25 cellular contexts compared by ENCODE assay signal in the genomic region with DNA sequence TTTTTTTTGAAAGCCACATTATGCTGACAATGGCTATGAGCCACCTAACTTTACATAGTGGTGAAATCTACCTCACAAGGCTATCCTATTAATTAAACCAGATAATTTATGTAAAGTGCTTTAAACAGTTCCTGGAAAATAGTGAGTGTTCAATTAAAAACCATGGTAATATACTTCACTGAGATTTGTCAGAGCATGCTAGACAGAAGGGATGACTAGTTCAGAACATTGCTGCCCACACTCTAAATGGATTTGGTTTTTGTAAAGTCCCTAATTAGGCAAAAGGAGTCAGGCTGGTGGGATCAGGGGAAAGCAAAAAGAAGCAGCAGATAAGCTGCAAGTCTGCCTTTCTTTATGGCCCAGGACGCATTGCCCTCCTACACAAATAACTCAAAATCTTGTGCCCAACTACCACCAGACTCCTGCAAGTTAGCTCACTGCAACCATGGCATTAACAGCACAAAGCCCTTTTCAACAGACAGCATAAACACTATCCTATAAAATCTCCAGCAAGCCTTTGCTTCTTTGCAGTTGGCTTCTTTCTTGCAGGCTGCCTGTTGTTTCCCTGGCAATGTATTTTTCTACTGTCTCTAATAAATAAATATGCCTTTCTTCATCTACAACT. TPM values are rescaled to one million over a fixed set of nuclear protein-coding genes. Genes with fewer than 3 reads are reported as not detected.
DNase-seq lines count a peak whose midpoint lies in the region; ATAC-seq and TF ChIP-seq lines count a peak whose summit lies in the region.
"Had no signal": no experiment of that assay in that cellular context is flagged by ENCODE, and none has a peak within 500 bp of the region (broad histone marks: within the 10 kb centered on the region; RNA-seq: fewer than 3 reads in every experiment).

No MANE protein-coding gene starts in this region.

- WGBS in sigmoid colon, 2 donors: 88 to 89% methylated on average over 1 of the region's 1 CpG

- no peaks in the 10 kb centered on the region for H3K79me2 ChIP-seq in fibroblast of lung (ENCODE audit: control insufficient read depth, insufficient read depth, low read length)
- H3K79me2 ChIP-seq: parathyroid adenoma had no signal

- ATAC-seq in GM19463 (IDR thresholded peaks at IDR 0.05; ENCODE audit: unreplicated experiment) (no peak), HG02981 (IDR thresholded peaks at IDR 0.05; ENCODE audit: unreplicated experiment) (no peak)
- ATAC-seq: activated CD4-positive, alpha-beta T cell treated with anti-CD3 and anti-CD28 coated beads for 36 hours; activated CD8-positive, alpha-beta T cell treated with anti-CD3 and anti-CD28 coated beads, Interleukin-2, amount 10 ng/mL, durations not matched to agents 7 days and 5 days; activated naive CD4-positive, alpha-beta T cell treated with anti-CD3 and anti-CD28 coated beads, Interleukin-2, amount 50 U/mL, for 72 hours; mucosa of descending colon; natural killer cell treated with Interleukin-12 subunit alpha and Interleukin-12 subunit beta and Interleukin-15 and Interleukin-18, amount 100 ng/mL, for 72 hours; sciatic nerve; stimulated activated naive B cell treated with anti-CD40 and anti-IgM and Interleukin-4, amounts not matched to agents 10 μg/mL and 1 μg/mL and 100 μg/mL, for 72 hours had no signal

- TF ChIP-seq EP300 in sigmoid colon (IDR thresholded peaks at IDR 0.05): no peak

- H3K9me3 ChIP-seq in HAP-1 (no peaks in the 10 kb centered on the region), fibroblast of lung (ENCODE audit: control insufficient read depth, insufficient read depth, low read depth, low read length) (no peaks in the 10 kb centered on the region), sigmoid colon (no peaks in the 10 kb centered on the region)
- H3K9me3 ChIP-seq: mucosa of descending colon, SJSA1 had no signal

- in situ Hi-C loops in HAP-1 (cut with MboI; ENCODE audit: low sequenced_read_pairs) (no loop called here), SK-MEL-5 (cut with HindIII; ENCODE audit: low pct_unique_long_range_greater_than_20kb, low sequenced_read_pairs) (no loop called here)

- H3K4me3 Mint-ChIP-seq in immature natural killer cell: no peak overlapping the region
- H3K4me3 Mint-ChIP-seq: activated CD4-positive, alpha-beta T cell treated with anti-CD3 and anti-CD28 coated beads for 36 hours; activated CD8-positive, alpha-beta T cell treated with anti-CD3 and anti-CD28 coated beads, Interleukin-2, amount 10 ng/mL, durations not matched to agents 7 days and 5 days; IgD-negative memory B cell; natural killer cell treated with Interleukin-12 subunit alpha and Interleukin-12 subunit beta and Interleukin-15 and Interleukin-18, amount 100 ng/mL, for 72 hours; stimulated activated naive B cell treated with anti-CD40 and anti-IgM and Interleukin-4, amounts not matched to agents 10 μg/mL and 1 μg/mL and 100 μg/mL, for 72 hours; T-helper 1 cell treated with Interleukin-12 subunit alpha and Interleukin-12 subunit beta and Interleukin-4 antibody, amounts not matched to agents 30 μg/mL and 1 μg/mL, for 36 hours had no signal

- H3K27ac ChIP-seq in fibroblast of lung (ENCODE audit: insufficient read depth, low read length): no peak overlapping the region
- peak overlapping the region in 3 of 4 donors; percentile 4 to 36 (median 26) for H3K27ac ChIP-seq in sigmoid colon
- H3K27ac ChIP-seq: C4-2B, parathyroid adenoma, SJSA1 had no signal

- H3K27me3 ChIP-seq in HAP-1 (ENCODE audit: low read depth) (no peaks in the 10 kb centered on the region), fibroblast of lung (ENCODE audit: control insufficient read depth, insufficient read depth, low read length) (no peaks in the 10 kb centered on the region), sigmoid colon (no peaks in the 10 kb centered on the region)

- H4K20me1 ChIP-seq in fibroblast of lung (ENCODE audit: control insufficient read depth, extremely low read depth, insufficient read depth, low read length): no peaks in the 10 kb centered on the region

- H3K4me1 ChIP-seq in HAP-1: peaks cover 30% of the 10 kb centered on the region
- H3K4me1 ChIP-seq in fibroblast of lung (ENCODE audit: control insufficient read depth, extremely low read depth, insufficient read depth, low read length): no peaks in the 10 kb centered on the region
- peaks cover 0 to 23% (median 9%) of the 10 kb centered on the region in 4 donors for H3K4me1 ChIP-seq in sigmoid colon
- H3K4me1 ChIP-seq: parathyroid adenoma, SJSA1 had no signal

- no peak overlapping the region for H3K9ac ChIP-seq in fibroblast of lung (ENCODE audit: insufficient read depth, low read length)
- H3K9ac ChIP-seq: parathyroid adenoma had no signal

- no peaks in the 10 kb centered on the region for H3K9me3 Mint-ChIP-seq in immature natural killer cell
- H3K9me3 Mint-ChIP-seq: activated naive CD4-positive, alpha-beta T cell treated with anti-CD3 and anti-CD28 coated beads, Interleukin-2, amount 50 U/mL, for 72 hours; IgD-negative memory B cell; natural killer cell treated with Interleukin-12 subunit alpha and Interleukin-12 subunit beta and Interleukin-15 and Interleukin-18, amount 100 ng/mL, for 72 hours; stimulated activated naive B cell treated with anti-CD40 and anti-IgM and Interleukin-4, amounts not matched to agents 10 μg/mL and 1 μg/mL and 100 μg/mL, for 72 hours; T-helper 1 cell treated with Interleukin-12 subunit alpha and Interleukin-12 subunit beta and Interleukin-4 antibody, amounts not matched to agents 30 μg/mL and 1 μg/mL, for 36 hours had no signal

- intact Hi-C loops in sigmoid colon (cut with DNase I): no loop called here

- H3K4me3 ChIP-seq in HAP-1 (no peak overlapping the region), fibroblast of lung (replicated peaks in 1 of 4; ENCODE audit: control extremely low read depth in 1 of 4, insufficient read depth in 1 of 4, low read depth in 3 of 4, low read length in 4 of 4) (no peak overlapping the region), sigmoid colon (peak overlapping the region in 2 of 4 donors; percentile 17 to 20)
- H3K4me3 ChIP-seq: mucosa of descending colon, SJSA1 had no signal

- no peaks in the 10 kb centered on the region for H3K36me3 ChIP-seq in HAP-1 (replicated peaks)
- no peaks in the 10 kb centered on the region for H3K36me3 ChIP-seq in fibroblast of lung (ENCODE audit: control insufficient read depth, insufficient read depth, low read length)
- H3K36me3 ChIP-seq in sigmoid colon: no peaks in the 10 kb centered on the region
- H3K36me3 ChIP-seq: SJSA1 had no signal

- no peak overlapping the region for H3K4me2 ChIP-seq in fibroblast of lung (ENCODE audit: extremely low read depth, insufficient read depth, low read length)

- TF ChIP-seq CTCF in fibroblast of lung (conservative IDR thresholded peaks at IDR 0.05 in 1 of 2, IDR thresholded peaks at IDR 0.05 in 1 of 2; ENCODE audit: low read depth in 1 of 2, low read length in 2 of 2) (no peak), sigmoid colon (IDR thresholded peaks at IDR 0.05) (no peak)

- peak overlapping the region; percentile 2 for H2AFZ ChIP-seq in fibroblast of lung (ENCODE audit: low read length)
- H2AFZ ChIP-seq: parathyroid adenoma had no signal

- H3K27me3 Mint-ChIP-seq in immature natural killer cell (ENCODE audit: low read depth in 3 of 3): peaks cover 0 to 2% (median 0%) of the 10 kb centered on the region in 3 donors
- H3K27me3 Mint-ChIP-seq: activated CD4-positive, alpha-beta T cell treated with anti-CD3 and anti-CD28 coated beads for 36 hours; IgD-negative memory B cell; stimulated activated naive B cell treated with anti-CD40 and anti-IgM and Interleukin-4, amounts not matched to agents 10 μg/mL and 1 μg/mL and 100 μg/mL, for 72 hours had no signal

- peak; percentile 54 to 77 for DNase-seq in HAP-1 (ENCODE audit: low spot score in 2 of 2)
- peak; percentile 50 for DNase-seq in SK-MEL-5 (ENCODE audit: low read depth, low spot score)
- peak in 1 of 2 donors; percentile 13 for DNase-seq in fibroblast of lung (ENCODE audit: low read depth in 2 of 2)
- DNase-seq in sigmoid colon: no peak
- no peak for DNase-seq in immature natural killer cell
- no peak for DNase-seq in GOT3 (lab: John Stamatoyannopoulos, UW)
- DNase-seq: activated CD4-positive, alpha-beta T cell treated with anti-CD3 and anti-CD28 coated beads for 36 hours; activated CD8-positive, alpha-beta T cell treated with anti-CD3 and anti-CD28 coated beads, Interleukin-2, amount 10 ng/mL, durations not matched to agents 7 days and 5 days; dermis blood vessel endothelial cell; mucosa of descending colon; NCI-H1105; NCI-H2081; NCI-H345; NCI-H748 treated with DMSO at 0.1 percent for 48 hours; stimulated activated naive B cell treated with anti-CD40 and anti-IgM and Interleukin-4, amounts not matched to agents 10 μg/mL and 1 μg/mL and 100 μg/mL, for 72 hours had no signal

- peaks cover 4 to 10% of the 10 kb centered on the region in 2 donors for H3K4me1 Mint-ChIP-seq in immature natural killer cell
- H3K4me1 Mint-ChIP-seq: stimulated activated naive B cell treated with anti-CD40 and anti-IgM and Interleukin-4, amounts not matched to agents 10 μg/mL and 1 μg/mL and 100 μg/mL, for 72 hours had no signal

- TF ChIP-seq POLR2A in sigmoid colon (IDR thresholded peaks at IDR 0.05): no peak

- H3K36me3 Mint-ChIP-seq in immature natural killer cell: no peaks in the 10 kb centered on the region
- H3K36me3 Mint-ChIP-seq: activated naive CD4-positive, alpha-beta T cell treated with anti-CD3 and anti-CD28 coated beads, Interleukin-2, amount 50 U/mL, for 72 hours; IgD-negative memory B cell; natural killer cell treated with Interleukin-12 subunit alpha and Interleukin-12 subunit beta and Interleukin-15 and Interleukin-18, amount 100 ng/mL, for 72 hours; stimulated activated naive B cell treated with anti-CD40 and anti-IgM and Interleukin-4, amounts not matched to agents 10 μg/mL and 1 μg/mL and 100 μg/mL, for 72 hours had no signal

- H3K27ac Mint-ChIP-seq in immature natural killer cell: no peak overlapping the region
- H3K27ac Mint-ChIP-seq: activated CD4-positive, alpha-beta T cell treated with anti-CD3 and anti-CD28 coated beads for 36 hours; IgD-negative memory B cell; natural killer cell treated with Interleukin-12 subunit alpha and Interleukin-12 subunit beta and Interleukin-15 and Interleukin-18, amount 100 ng/mL, for 72 hours; stimulated activated naive B cell treated with anti-CD40 and anti-IgM and Interleukin-4, amounts not matched to agents 10 μg/mL and 1 μg/mL and 100 μg/mL, for 72 hours; T-helper 1 cell treated with Interleukin-12 subunit alpha and Interleukin-12 subunit beta and Interleukin-4 antibody, amounts not matched to agents 30 μg/mL and 1 μg/mL, for 36 hours had no signal

RNA-seq across cellular contexts. Expression of gene PRDX6, which starts 54.0 kb away (rescaled TPM):
- 214 and 215 TPM in 2 replicates for total RNA-seq in SK-MEL-5 (2014; rRNA removed; shearing (Covaris generic))
- 118 and 124 TPM in 2 replicates for polyA plus RNA-seq in SK-MEL-5 (2015; cell fraction: cytosol; rRNA removed)
- 106 and 109 TPM in 2 replicates for polyA plus RNA-seq in SK-MEL-5 (2015; cell fraction: nucleus; rRNA removed)
- 138 and 183 TPM in 2 replicates for total RNA-seq in fibroblast of lung
- polyA plus RNA-seq in fibroblast of lung: 307 and 384 TPM in 2 replicates
- 258 and 298 TPM in 2 replicates for polyA plus RNA-seq in fibroblast of lung (2012)
- 127 and 154 TPM in 2 replicates for polyA minus RNA-seq in fibroblast of lung (ENCODE audit: low replicate concordance)
- 100 to 1,000 TPM; 128 to 205 (median 183) TPM for total RNA-seq in sigmoid colon
- polyA plus RNA-seq in sigmoid colon: 100 to 1,000 TPM; 292 to 804 (median 561) TPM
- polyA plus RNA-seq in immature natural killer cell: 100 to 1,000 TPM; 104 to 138 (median 108) TPM

Comparison
In these comparisons a context has a peak if more than half of its experiments do, and no peak if none do; other contexts are left out.
1. DNase-seq: peak in HAP-1 (2 of 2) and SK-MEL-5 (single experiment); none in sigmoid colon (single experiment), immature natural killer cell (0 of 3) and GOT3 (single experiment).